1 cellular context compared by ENCODE assay signal in the genomic region with DNA sequence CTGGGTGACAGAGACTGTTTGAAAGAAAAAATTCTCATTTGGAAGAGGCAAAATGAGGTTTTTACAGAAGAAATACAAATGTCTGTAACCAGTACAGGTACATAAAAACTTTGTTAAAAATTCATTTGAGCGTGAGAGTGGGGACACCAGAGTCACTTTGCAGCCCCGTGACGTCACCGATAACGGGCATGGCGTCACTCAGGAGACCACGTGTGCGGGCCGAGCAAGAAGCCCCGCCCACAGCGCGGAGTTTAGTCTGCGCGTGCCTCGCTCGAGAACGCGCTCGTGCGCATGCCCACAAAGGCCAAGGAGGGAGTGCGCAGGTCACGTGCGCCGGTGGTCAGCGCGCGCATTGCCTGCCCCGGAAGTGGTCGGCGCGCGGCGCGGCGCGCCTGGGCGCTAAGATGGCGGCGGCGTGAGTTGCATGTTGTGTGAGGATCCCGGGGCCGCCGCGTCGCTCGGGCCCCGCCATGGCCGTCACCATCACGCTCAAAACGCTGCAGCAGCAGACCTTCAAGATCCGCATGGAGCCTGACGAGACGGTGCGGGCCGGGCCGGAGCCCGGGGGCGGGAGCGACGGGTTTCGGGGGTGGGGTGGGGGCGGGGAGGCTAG.
TF ChIP-seq lines count a peak whose summit lies in the region.

TSS of gene RAD23A (plus strand) at position 384 of the 613 bp plus-strand sequence. CDS start at position 471, 87 bp downstream.

TF ChIP-seq in A549, 52 proteins besides CTCF, POLR2A, EP300 and RAD21 (continued from another document):
- no peak for TF ChIP-seq CBX8 (IDR thresholded peaks at IDR 0.05)
- no peak for TF ChIP-seq ZSCAN20 (CRISPR knock-in tag; IDR thresholded peaks at IDR 0.05)
- TF ChIP-seq JUNB (IDR thresholded peaks at IDR 0.05), result no peak
- TF ChIP-seq CEBPB (IDR thresholded peaks at IDR 0.05), result no peak
- TF ChIP-seq POLR2AphosphoS2 (conservative IDR thresholded peaks at IDR 0.05; ENCODE audit: low read length), result 0 out of 2 replicates have a peak, but pooled peaks have one; percentile 57
- TF ChIP-seq, protein P1, sequence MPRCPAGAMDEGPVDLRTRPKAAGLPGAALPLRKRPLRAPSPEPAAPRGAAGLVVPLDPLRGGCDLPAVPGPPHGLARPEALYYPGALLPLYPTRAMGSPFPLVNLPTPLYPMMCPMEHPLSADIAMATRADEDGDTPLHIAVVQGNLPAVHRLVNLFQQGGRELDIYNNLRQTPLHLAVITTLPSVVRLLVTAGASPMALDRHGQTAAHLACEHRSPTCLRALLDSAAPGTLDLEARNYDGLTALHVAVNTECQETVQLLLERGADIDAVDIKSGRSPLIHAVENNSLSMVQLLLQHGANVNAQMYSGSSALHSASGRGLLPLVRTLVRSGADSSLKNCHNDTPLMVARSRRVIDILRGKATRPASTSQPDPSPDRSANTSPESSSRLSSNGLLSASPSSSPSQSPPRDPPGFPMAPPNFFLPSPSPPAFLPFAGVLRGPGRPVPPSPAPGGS (IDR thresholded peaks at IDR 0.05), result 0 out of 3 replicates have a peak, but pooled peaks have one; percentile 36
- no peak for TF ChIP-seq PHF8 (IDR thresholded peaks at IDR 0.05; ENCODE audit: borderline replicate concordance, low read depth)
- no peak for TF ChIP-seq FOSL2 (IDR thresholded peaks at IDR 0.05)
- TF ChIP-seq FOSL2 (CRISPR knock-in tag; IDR thresholded peaks at IDR 0.05), result peak; percentile 71
